Comparison of ENCODE assay signal across 17 cellular contexts in genomic region chr7:101122933-101123702, GRCh38. TPM values are rescaled to one million over a fixed set of nuclear protein-coding genes. Genes with fewer than 3 reads are reported as not detected.
A peak's percentile ranks its signal among the peaks of the same experiment; 100 is the strongest.
DNase-seq lines count a peak whose midpoint lies in the region; ATAC-seq and TF ChIP-seq lines count a peak whose summit lies in the region.
"Had no signal": no experiment of that assay in that cellular context is flagged by ENCODE, and none has a peak within 500 bp of the region (broad histone marks: within the 10 kb centered on the region; RNA-seq: fewer than 3 reads in every experiment).

No MANE protein-coding gene starts in this region.

- no peak overlapping the region for H3K27ac Mint-ChIP-seq in GM23338
- H3K27ac Mint-ChIP-seq in activated CD8-positive, alpha-beta memory T cell treated with anti-CD3 and anti-CD28 coated beads, Interleukin-2, amount 10 ng/mL, durations not matched to agents 7 days and 5 days = no peak overlapping the region

- H3K4me3 ChIP-seq in GM23338 = no peak overlapping the region
- H3K4me3 ChIP-seq in adipocyte (ENCODE audit: low read length) = peak overlapping the region; percentile 70
- H3K4me3 ChIP-seq in left lung = no peak overlapping the region
- H3K4me3 ChIP-seq in skeletal muscle tissue (ENCODE audit: low read length in 3 of 3) = no peak overlapping the region
- no peak overlapping the region for H3K4me3 ChIP-seq in effector memory CD4-positive, alpha-beta T cell (ENCODE audit: insufficient read depth, low read depth, low read length, poor library complexity, severe bottlenecking)
- H3K4me3 ChIP-seq: mucosa of descending colon had no signal

- H3K4me1 Mint-ChIP-seq in GM23338 = peaks cover 30% of the 10 kb centered on the region
- peaks cover 44% of the 10 kb centered on the region for H3K4me1 Mint-ChIP-seq in activated CD8-positive, alpha-beta memory T cell treated with anti-CD3 and anti-CD28 coated beads, Interleukin-2, amount 10 ng/mL, durations not matched to agents 7 days and 5 days

- DNase-seq in GM23338 (ENCODE audit: low spot score) (no peak), adipocyte (ENCODE audit: low read depth) (no peak), left lung (no peak), NCI-H1694 treated with DMSO at 0.1 percent for 48 hours (lab: John Stamatoyannopoulos, UW) (no peak)
- no peak for DNase-seq in effector memory CD4-positive, alpha-beta T cell
- DNase-seq in activated CD8-positive, alpha-beta memory T cell treated with anti-CD3 and anti-CD28 coated beads, Interleukin-2, amount 10 ng/mL, durations not matched to agents 7 days and 5 days = no peak
- DNase-seq: activated effector memory CD4-positive, alpha-beta T cell treated with anti-CD3 and anti-CD28 coated beads, Interleukin-2, amount 50 U/mL, for 16 hours; CD4-positive, alpha-beta memory T cell; cortex of kidney; head of caudate nucleus; mucosa of descending colon; NCI-H510A treated with DMSO at 0.1 percent for 48 hours; stimulated activated CD4-positive, alpha-beta T cell treated with anti-CD3 and anti-CD28 coated beads, Interleukin-1b, Interleukin-23, amount 100 ng/mL, for 48 hours had no signal

- peak overlapping the region; percentile 53 for H3K4me2 ChIP-seq in GM23338

- H2AFZ ChIP-seq in GM23338 = peak overlapping the region; percentile 89

- ATAC-seq in GM23338 (no peak), left lung (no peak), GM21786 (IDR thresholded peaks at IDR 0.05; ENCODE audit: unreplicated experiment) (no peak)
- ATAC-seq in activated CD8-positive, alpha-beta memory T cell treated with anti-CD3 and anti-CD28 coated beads, Interleukin-2, amount 10 ng/mL, durations not matched to agents 7 days and 5 days = no peak

- intact Hi-C loops in left lung (cut with DNase I) = no loop called here

- no peaks in the 10 kb centered on the region for H3K9me3 ChIP-seq in adipocyte (ENCODE audit: control insufficient read depth, low read length)
- H3K9me3 ChIP-seq in left lung = no peaks in the 10 kb centered on the region
- no peaks in the 10 kb centered on the region for H3K9me3 ChIP-seq in skeletal muscle tissue (ENCODE audit: control insufficient read depth in 3 of 3, low read length in 3 of 3)
- no peaks in the 10 kb centered on the region for H3K9me3 ChIP-seq in effector memory CD4-positive, alpha-beta T cell (ENCODE audit: control insufficient read depth, low read length)
- H3K9me3 ChIP-seq: mucosa of descending colon, SJCRH30 had no signal

- H3K27me3 Mint-ChIP-seq in GM23338 (ENCODE audit: insufficient read depth, low read depth, poor library complexity) = peaks cover 24% of the 10 kb centered on the region
- H3K27me3 Mint-ChIP-seq in activated CD8-positive, alpha-beta memory T cell treated with anti-CD3 and anti-CD28 coated beads, Interleukin-2, amount 10 ng/mL, durations not matched to agents 7 days and 5 days = peaks cover 63% of the 10 kb centered on the region

- CTCF ChIA-PET in activated CD8-positive, alpha-beta memory T cell treated with anti-CD3 and anti-CD28 coated beads, Interleukin-2, amount 10 ng/mL, durations not matched to agents 7 days and 5 days (lab: Charles Lee) = interaction anchor here (0.6 to 1.1 kb wide), 5 partner anchors 11 to 350 kb away, joined by 3 to 4 read pairs (median 3); partner anchors contain the start of gene TRIM56

- H3K27ac ChIP-seq in GM23338 (ENCODE audit: low read depth) (0 out of 2 replicates have a peak overlapping the region, but pooled peaks have one; percentile 64), left lung (peak overlapping the region; percentile 74 to 84), skeletal muscle tissue (ENCODE audit: low read depth, low read length) (peak overlapping the region; percentile 83)
- no peak overlapping the region for H3K27ac ChIP-seq in effector memory CD4-positive, alpha-beta T cell (ENCODE audit: insufficient read depth, low read length, poor library complexity, severe bottlenecking)

- no peaks in the 10 kb centered on the region for H3K27me3 ChIP-seq in GM23338 (ENCODE audit: insufficient read depth)
- H3K27me3 ChIP-seq in adipocyte (replicated peaks; ENCODE audit: control insufficient read depth, insufficient read depth, low read length) = no peaks in the 10 kb centered on the region
- peaks cover 0 to 58% of the 10 kb centered on the region in 2 donors for H3K27me3 ChIP-seq in left lung
- H3K27me3 ChIP-seq in skeletal muscle tissue (ENCODE audit: control insufficient read depth in 3 of 3, insufficient read depth in 3 of 3, low read length in 3 of 3) = peaks cover 0 to 20% (median 8%) of the 10 kb centered on the region in 3 donors
- H3K27me3 ChIP-seq in effector memory CD4-positive, alpha-beta T cell (replicated peaks; ENCODE audit: control insufficient read depth, insufficient read depth, low read length, poor library complexity, severe bottlenecking) = peaks cover 17% of the 10 kb centered on the region
- H3K27me3 ChIP-seq: SJCRH30 had no signal

- H3K4me3 Mint-ChIP-seq in GM23338 = no peak overlapping the region
- H3K4me3 Mint-ChIP-seq in activated CD8-positive, alpha-beta memory T cell treated with anti-CD3 and anti-CD28 coated beads, Interleukin-2, amount 10 ng/mL, durations not matched to agents 7 days and 5 days = no peak overlapping the region

- H3K9me2 ChIP-seq in GM23338 (ENCODE audit: insufficient read depth) = no peaks in the 10 kb centered on the region

- H3K9me3 Mint-ChIP-seq in GM23338 = peaks cover 8% of the 10 kb centered on the region
- H3K9me3 Mint-ChIP-seq in activated CD8-positive, alpha-beta memory T cell treated with anti-CD3 and anti-CD28 coated beads, Interleukin-2, amount 10 ng/mL, durations not matched to agents 7 days and 5 days (ENCODE audit: low read depth) = no peaks in the 10 kb centered on the region
- H3K9me3 Mint-ChIP-seq: stimulated activated naive CD8-positive, alpha-beta T cell treated with anti-CD3 and anti-CD28 coated beads, Interleukin-15, Interleukin-2, amounts not matched to agents 100 ng/mL and 50 ng/mL, for 24 hours had no signal

- H3K79me2 ChIP-seq in GM23338 (replicated peaks; ENCODE audit: insufficient read depth) = no peaks in the 10 kb centered on the region

- 0 out of 2 replicates have a peak, but pooled peaks cover 10% of the 10 kb centered on the region for H3F3A ChIP-seq in GM23338 (replicated peaks; ENCODE audit: low read depth)

- H3K4me1 ChIP-seq in GM23338 (ENCODE audit: insufficient read depth) = peaks cover 39% of the 10 kb centered on the region; the same call in 1 of the 2 replicates
- H3K4me1 ChIP-seq in adipocyte (ENCODE audit: control insufficient read depth, insufficient read depth, low read length) = peaks cover 55% of the 10 kb centered on the region
- H3K4me1 ChIP-seq in left lung = peaks cover 17 to 71% of the 10 kb centered on the region in 2 donors
- H3K4me1 ChIP-seq in skeletal muscle tissue (ENCODE audit: control insufficient read depth in 3 of 3, insufficient read depth in 3 of 3, low read length in 3 of 3) = peaks cover 34 to 35% (median 35%) of the 10 kb centered on the region in 3 donors
- H3K4me1 ChIP-seq in effector memory CD4-positive, alpha-beta T cell (ENCODE audit: control insufficient read depth, insufficient read depth, low read length, poor library complexity, severe bottlenecking) = peaks cover 17% of the 10 kb centered on the region

- H3K36me3 Mint-ChIP-seq in GM23338 (ENCODE audit: low read depth) = peaks cover 10% of the 10 kb centered on the region; the same call in 1 of the 3 replicates
- no peaks in the 10 kb centered on the region for H3K36me3 Mint-ChIP-seq in activated CD8-positive, alpha-beta memory T cell treated with anti-CD3 and anti-CD28 coated beads, Interleukin-2, amount 10 ng/mL, durations not matched to agents 7 days and 5 days
- H3K36me3 Mint-ChIP-seq: CD4-positive, alpha-beta memory T cell had no signal

- TF ChIP-seq CTCF in GM23338 (conservative IDR thresholded peaks at IDR 0.05; ENCODE audit: low read depth in 2 of 2) = no peak
- no peak for TF ChIP-seq CTCF in left lung (IDR thresholded peaks at IDR 0.05)

- H4K20me1 ChIP-seq in GM23338 (replicated peaks; ENCODE audit: insufficient read depth) = no peaks in the 10 kb centered on the region

- H3K36me3 ChIP-seq in GM23338 (ENCODE audit: insufficient read depth) = no peaks in the 10 kb centered on the region
- H3K36me3 ChIP-seq in adipocyte (ENCODE audit: control insufficient read depth, insufficient read depth, low read length, severe bottlenecking) = no peaks in the 10 kb centered on the region
- no peaks in the 10 kb centered on the region for H3K36me3 ChIP-seq in left lung
- no peaks in the 10 kb centered on the region for H3K36me3 ChIP-seq in skeletal muscle tissue (ENCODE audit: control insufficient read depth in 3 of 3, insufficient read depth in 3 of 3, low read length in 3 of 3)
- H3K36me3 ChIP-seq in effector memory CD4-positive, alpha-beta T cell (ENCODE audit: control insufficient read depth, insufficient read depth, low read length) = no peaks in the 10 kb centered on the region
- H3K36me3 ChIP-seq: SJCRH30 had no signal

- peak overlapping the region; percentile 83 for H3K9ac ChIP-seq in adipocyte (ENCODE audit: low read length)
- peak overlapping the region in 1 of 3 donors; percentile 81 for H3K9ac ChIP-seq in skeletal muscle tissue (ENCODE audit: low read depth in 1 of 3, low read length in 3 of 3)

RNA-seq across cellular contexts. Expression of gene SERPINE1, which starts 3.8 kb away (rescaled TPM):
- 0.97 and 2.0 TPM in 2 replicates for total RNA-seq in GM23338 (2014; rRNA removed; shearing (Covaris generic))
- 0.63 and 1.2 TPM in 2 replicates for polyA plus RNA-seq in GM23338 (2016; fragmentation: Nextera tagmentation; extraction: Ambion mirVana)
- 10 to 100 TPM; 59.4 to 80.5 TPM for total RNA-seq in left lung
- 2.1 TPM for total RNA-seq in skeletal muscle tissue
- 1 to 10 TPM in 1 of 2 experiments, under 1 TPM in 1; 0.29 to 1.2 TPM for total RNA-seq in activated CD8-positive, alpha-beta memory T cell treated with anti-CD3 and anti-CD28 coated beads, Interleukin-2, amount 10 ng/mL, durations not matched to agents 7 days and 5 days
- polyA plus RNA-seq: CD4-positive, alpha-beta memory T cell had no signal

RNA-seq across cellular contexts. Expression of gene AP1S1, which starts 31.2 kb away (rescaled TPM):
- 60.6 and 62.9 TPM in 2 replicates for total RNA-seq in GM23338 (2014; rRNA removed; shearing (Covaris generic))
- polyA plus RNA-seq in GM23338 (2016; fragmentation: Nextera tagmentation; extraction: Ambion mirVana) = 11.5 and 12.2 TPM in 2 replicates
- total RNA-seq in left lung (10 to 100 TPM; 39.4 to 48.7 TPM), skeletal muscle tissue (27.7 TPM)
- total RNA-seq in activated CD8-positive, alpha-beta memory T cell treated with anti-CD3 and anti-CD28 coated beads, Interleukin-2, amount 10 ng/mL, durations not matched to agents 7 days and 5 days = 10 to 100 TPM; 49.9 to 51.7 TPM

RNA-seq across cellular contexts. Expression of gene TRIM56, which starts 37.8 kb away (rescaled TPM):
- 12.9 and 15.7 TPM in 2 replicates for total RNA-seq in GM23338 (2014; rRNA removed; shearing (Covaris generic))
- 8.7 and 10.0 TPM in 2 replicates for polyA plus RNA-seq in GM23338 (2016; fragmentation: Nextera tagmentation; extraction: Ambion mirVana)
- total RNA-seq in left lung (10 to 100 TPM; 42.8 to 55.6 TPM), skeletal muscle tissue (6.3 TPM)
- 100 to 1,000 TPM in 1 of 2 experiments, 10 to 100 TPM in 1; 68.2 to 110 TPM for total RNA-seq in activated CD8-positive, alpha-beta memory T cell treated with anti-CD3 and anti-CD28 coated beads, Interleukin-2, amount 10 ng/mL, durations not matched to agents 7 days and 5 days

RNA-seq across cellular contexts. Expression of gene VGF, which starts 42.3 kb away (rescaled TPM):
- 3.3 and 4.4 TPM in 2 replicates for total RNA-seq in GM23338 (2014; rRNA removed; shearing (Covaris generic))
- 2.6 and 3.0 TPM in 2 replicates for polyA plus RNA-seq in GM23338 (2016; fragmentation: Nextera tagmentation; extraction: Ambion mirVana)
- not detected for total RNA-seq in left lung
- not detected for total RNA-seq in skeletal muscle tissue
- total RNA-seq in activated CD8-positive, alpha-beta memory T cell treated with anti-CD3 and anti-CD28 coated beads, Interleukin-2, amount 10 ng/mL, durations not matched to agents 7 days and 5 days = under 1 TPM; 0.44 to 0.66 TPM
- total RNA-seq: CD4-positive, alpha-beta memory T cell had no signal
- polyA plus RNA-seq: CD4-positive, alpha-beta memory T cell had no signal

RNA-seq across cellular contexts. Expression of gene NAT16, which starts 57.0 kb away (rescaled TPM):
- total RNA-seq in GM23338 (2014; rRNA removed; shearing (Covaris generic)) = 0.21 TPM in 1 of 2 replicates, not detected in the other
- 0.31 and 0.57 TPM in 2 replicates for polyA plus RNA-seq in GM23338 (2016; fragmentation: Nextera tagmentation; extraction: Ambion mirVana)
- total RNA-seq in left lung (not detected), skeletal muscle tissue (not detected)
- total RNA-seq in activated CD8-positive, alpha-beta memory T cell treated with anti-CD3 and anti-CD28 coated beads, Interleukin-2, amount 10 ng/mL, durations not matched to agents 7 days and 5 days = not detected
- total RNA-seq: CD4-positive, alpha-beta memory T cell; mucosa of descending colon; SJCRH30 had no signal
- polyA plus RNA-seq: CD4-positive, alpha-beta memory T cell had no signal

Comparison
In these comparisons a context has a peak if more than half of its experiments do, and no peak if none do; other contexts are left out.
1. RNA of gene SERPINE1, which starts 3.8 kb away (total RNA-seq): 59.4 to 80.5 TPM in left lung; 2.1 TPM in skeletal muscle tissue (single experiment), 0.29 to 1.2 TPM in activated CD8-positive, alpha-beta memory T cell treated with anti-CD3 and anti-CD28 coated beads, Interleukin-2, amount 10 ng/mL, durations not matched to agents 7 days and 5 days and 0.97 to 2.0 TPM in GM23338; every median in the first group is over 10 times any median in the second.